Comparison of ENCODE assay signal across 2 cellular contexts in the genomic region with DNA sequence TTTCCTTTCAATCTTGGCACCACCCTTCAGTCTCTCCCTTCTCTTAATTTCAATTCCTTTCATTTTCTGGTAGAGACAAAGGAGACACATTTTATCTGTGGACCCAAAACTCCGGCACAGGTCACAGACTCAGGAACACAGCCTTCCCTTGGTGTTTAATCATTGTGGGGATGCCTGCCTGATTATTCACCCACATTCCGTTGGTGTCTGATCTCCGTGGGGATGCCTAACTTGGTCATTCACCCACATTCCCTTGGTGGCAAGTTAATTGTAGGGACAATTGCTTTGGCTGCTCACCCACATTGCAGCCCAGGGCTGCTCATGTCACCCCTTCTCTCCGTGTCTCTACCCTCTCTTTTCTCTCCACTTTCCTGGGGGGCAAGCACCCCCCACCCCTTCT.
A peak's percentile ranks its signal among the peaks of the same experiment; 100 is the strongest.
TF ChIP-seq lines count a peak whose summit lies in the region.

No MANE protein-coding gene starts in this region.

TF ChIP-seq in Ishikawa, 13 proteins besides CTCF, POLR2A, EP300 and RAD21:
- peak; percentile 85 for TF ChIP-seq TEAD4 (IDR thresholded peaks at IDR 0.05)

TF ChIP-seq in H1, 55 proteins besides CTCF, POLR2A, EP300 and RAD21:
- peak; percentile 76 for TF ChIP-seq TEAD4 (IDR thresholded peaks at IDR 0.05; ENCODE audit: low read depth, low read length)
